In genomic region chrX:104075778-104076445, GRCh38 we compare ENCODE assay signal across 8 cellular contexts. TPM values are rescaled to one million over a fixed set of nuclear protein-coding genes. Genes with fewer than 3 reads are reported as not detected.
A peak's percentile ranks its signal among the peaks of the same experiment; 100 is the strongest.
DNase-seq lines count a peak whose midpoint lies in the region; ATAC-seq, FAIRE-seq and TF ChIP-seq lines count a peak whose summit lies in the region.
"Not testable (repeated sequence)": the region's sequence is repeated elsewhere in the genome, so short reads cannot be mapped to it uniquely, and the experiment has no call there.

TMSB15C (minus strand) TSS chrX:104076236.

- H3K4me1 ChIP-seq in GM12878 (ENCODE audit: control insufficient read depth, insufficient read depth, low read length); lower lobe of right lung: not testable (repeated sequence)

- H3K4me3 ChIP-seq in GM12878, lower lobe of right lung: not testable (repeated sequence)

- DNase-seq in GM12878 (ENCODE audit: low read depth, low spot score); lower lobe of right lung; stimulated activated naive CD8-positive, alpha-beta T cell treated with anti-CD3 and anti-CD28 coated beads, Interleukin-15, amount 100 ng/mL, for 72 hours: not testable (repeated sequence)

- H3K4me1 Mint-ChIP-seq in stimulated activated naive CD8-positive, alpha-beta T cell treated with anti-CD3 and anti-CD28 coated beads, Interleukin-15, amount 100 ng/mL, for 72 hours: not testable (repeated sequence)

- POLR2A ChIA-PET in GM12878 (lab: Charles Lee): not testable (repeated sequence)

- CTCF ChIA-PET in GM12878 (lab: Yijun Ruan, JAX): not testable (repeated sequence)

- not testable (repeated sequence) for BruUV-seq in GM12878 (replicated peaks; lab: Mats Ljungman, UMichigan)

- not testable (repeated sequence) for H2AFZ ChIP-seq in GM12878 (ENCODE audit: control insufficient read depth, low read depth, low read length)

- not testable (repeated sequence) for H3K79me2 ChIP-seq in GM12878 (ENCODE audit: control insufficient read depth, insufficient read depth, low read length)

- not testable (repeated sequence) for H3K27me3 Mint-ChIP-seq in stimulated activated naive CD8-positive, alpha-beta T cell treated with anti-CD3 and anti-CD28 coated beads, Interleukin-15, amount 100 ng/mL, for 72 hours

- H3K9me3 ChIP-seq in GM12878 (replicated peaks; ENCODE audit: control insufficient read depth, insufficient read depth, low read length); lower lobe of right lung: not testable (repeated sequence)

- not testable (repeated sequence) for H3K36me3 ChIP-seq in GM12878 (ENCODE audit: control insufficient read depth in 2 of 2, insufficient read depth in 2 of 2, low read length in 1 of 2); lower lobe of right lung

- TF ChIP-seq EP300 in GM12878 (IDR thresholded peaks at IDR 0.05; ENCODE audit: borderline replicate concordance in 1 of 2, control insufficient read depth in 1 of 2, low read depth in 2 of 2, low read length in 2 of 2): not testable (repeated sequence)

- SMC1A ChIA-PET in GM12878 (lab: Charles Lee; ENCODE audit: uncharacterized antibody, unreplicated experiment): not testable (repeated sequence)

- TF ChIP-seq POLR2A in GM12878 (IDR thresholded peaks at IDR 0.05; ENCODE audit: low read depth, low read length): not testable (repeated sequence)

- H3K4me2 ChIP-seq in GM12878 (ENCODE audit: control insufficient read depth, insufficient read depth): not testable (repeated sequence)

- H3K9ac ChIP-seq in GM12878 (ENCODE audit: control insufficient read depth, insufficient read depth, low read length): not testable (repeated sequence)

- not testable (repeated sequence) for H3K9me3 Mint-ChIP-seq in stimulated activated naive CD8-positive, alpha-beta T cell treated with anti-CD3 and anti-CD28 coated beads, Interleukin-15, amount 100 ng/mL, for 72 hours

- H4K20me1 ChIP-seq in GM12878 (ENCODE audit: control insufficient read depth, insufficient read depth): not testable (repeated sequence)

- not testable (repeated sequence) for TF ChIP-seq RAD21 in GM12878 (IDR thresholded peaks at IDR 0.05; ENCODE audit: insufficient read depth, low read depth, low read length)

- RAD21 ChIA-PET in GM12878 (lab: Charles Lee; ENCODE audit: unreplicated experiment): not testable (repeated sequence)

- in situ Hi-C loops in GM12878 (cut with MboI): not testable (repeated sequence)

- not testable (repeated sequence) for H3K27ac ChIP-seq in GM12878 (ENCODE audit: control insufficient read depth, insufficient read depth); lower lobe of right lung

- WGBS in GM12878 (ENCODE audit: insufficient coverage, insufficient replicate concordance, low lambda C conversion rate, missing lambda C conversion rate): no CpG with 5 or more reads among the region's 46 CpGs

- intact Hi-C loops in GM12878 (cut with micrococcal nuclease; ENCODE audit: unreplicated experiment); lower lobe of right lung (cut with DNase I): not testable (repeated sequence)

- ATAC-seq in GM18511 (IDR thresholded peaks at IDR 0.05; ENCODE audit: unreplicated experiment) (peak; percentile 99), GM19463 (IDR thresholded peaks at IDR 0.05; ENCODE audit: unreplicated experiment) (peak; percentile 97), HG02588 (IDR thresholded peaks at IDR 0.05; ENCODE audit: unreplicated experiment) (peak; percentile 99), HG03095 (IDR thresholded peaks at IDR 0.05; ENCODE audit: unreplicated experiment) (peak; percentile 99), HG03571 (IDR thresholded peaks at IDR 0.05; ENCODE audit: unreplicated experiment) (peak; percentile 99), GM12878 (peak; percentile 100), lower lobe of right lung (peak; percentile 88 to 94)
- ATAC-seq in stimulated activated naive CD8-positive, alpha-beta T cell treated with anti-CD3 and anti-CD28 coated beads, Interleukin-15, amount 100 ng/mL, for 72 hours: peak; percentile 99

- FAIRE-seq in GM12878 (lab: Jason Lieb, UNC): not testable (repeated sequence)

- H3K27me3 ChIP-seq in GM12878 (replicated peaks in 1 of 2; ENCODE audit: control insufficient read depth in 2 of 2, insufficient read depth in 2 of 2, low read length in 1 of 2); lower lobe of right lung (ENCODE audit: low read depth): not testable (repeated sequence)

- H3K4me3 Mint-ChIP-seq in stimulated activated naive CD8-positive, alpha-beta T cell treated with anti-CD3 and anti-CD28 coated beads, Interleukin-15, amount 100 ng/mL, for 72 hours: not testable (repeated sequence)

- not testable (repeated sequence) for H3K27ac Mint-ChIP-seq in stimulated activated naive CD8-positive, alpha-beta T cell treated with anti-CD3 and anti-CD28 coated beads, Interleukin-15, amount 100 ng/mL, for 72 hours

- TF ChIP-seq CTCF in GM12878 (IDR thresholded peaks at IDR 0.05 in 2 of 3, conservative IDR thresholded peaks at IDR 0.05 in 1 of 3; ENCODE audit: control insufficient read depth in 2 of 3, extremely low read depth in 1 of 3, insufficient read depth in 1 of 3, low read depth in 3 of 3, low read length in 3 of 3); lower lobe of right lung (IDR thresholded peaks at IDR 0.05): not testable (repeated sequence)

RNA-seq across cellular contexts. Expression of gene TMSB15C, which starts in this region (rescaled TPM):
- 33.7 and 34.7 TPM in 2 replicates for total RNA-seq in GM12878 (2013; cell fraction: nucleolus; rRNA removed)
- total RNA-seq in GM12878 (2014; rRNA removed): 5.5 and 10.6 TPM in 2 replicates
- total RNA-seq in GM12878 (2014; rRNA removed; fragmentation: Illumina TruSeq; extraction: Trizol): 8.4 and 8.7 TPM in 2 replicates
- 3.9 and 5.6 TPM in 2 replicates for total RNA-seq in GM12878 (2021)
- polyA plus RNA-seq in GM12878 (2011; ENCODE audit: low read depth): 0.68 TPM
- polyA plus RNA-seq in GM12878 (2011; rRNA removed): 10.1 and 14.0 TPM in 2 replicates
- 2.9 and 3.5 TPM in 2 replicates for polyA plus RNA-seq in GM12878 (2011; cell fraction: cytosol; rRNA removed)
- 12.6 and 15.2 TPM in 2 replicates for polyA plus RNA-seq in GM12878 (2011; cell fraction: nucleus; rRNA removed)
- 1.2 and 1.7 TPM in 2 replicates for polyA plus RNA-seq in GM12878 (2012)
- polyA plus RNA-seq in GM12878 (2014; fragmentation: Illumina TruSeq; extraction: Trizol): 7.1 and 13.4 TPM in 2 replicates
- polyA plus RNA-seq in GM12878 (2014; fragmentation: Nextera tagmentation; extraction: Ambion mirVana): 1 to 10 TPM; 1.1 to 2.5 TPM
- polyA plus RNA-seq in GM12878 (2014; rRNA removed): 4.8 and 5.1 TPM in 2 replicates
- 1 to 10 TPM in 1 of 2 experiments, under 1 TPM in 1; 0.69 to 1.2 TPM for polyA plus RNA-seq in GM12878 (2016; fragmentation: Nextera tagmentation; extraction: Ambion mirVana)
- polyA minus RNA-seq in GM12878 (2011; rRNA and poly(A)+ RNA removed): 2.6 and 3.1 TPM in 2 replicates
- 1.2 TPM in 1 of 2 replicates, not detected in the other for polyA minus RNA-seq in GM12878 (2011; cell fraction: cytosol; rRNA and poly(A)+ RNA removed)
- polyA minus RNA-seq in GM12878 (2011; cell fraction: nucleus; rRNA and poly(A)+ RNA removed): 5.4 and 8.5 TPM in 2 replicates
- 1.2 TPM for total RNA-seq in lower lobe of right lung
